31 cellular contexts compared by ENCODE assay signal in the genomic region with DNA sequence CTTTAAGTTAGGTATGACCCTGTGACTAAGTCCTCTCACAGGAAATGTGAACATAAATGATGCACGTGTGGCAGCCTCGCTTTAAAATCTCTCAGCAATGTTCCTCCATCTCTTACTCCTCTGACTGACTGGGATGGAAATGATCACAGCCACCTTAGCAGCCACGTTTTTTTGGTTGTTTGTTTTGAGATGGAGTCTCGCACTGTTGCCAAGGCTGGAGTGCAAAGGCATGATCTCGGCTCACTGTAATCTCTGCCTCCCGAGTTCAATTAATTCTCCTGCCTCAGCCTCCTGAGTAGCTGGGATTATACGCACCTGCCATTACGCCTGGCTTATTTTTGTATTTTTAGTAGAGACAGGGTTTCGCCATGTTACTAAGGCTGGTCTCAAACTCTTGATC. TPM values are rescaled to one million over a fixed set of nuclear protein-coding genes. Genes with fewer than 3 reads are reported as not detected.
"Had no signal": no experiment of that assay in that cellular context is flagged by ENCODE, and none has a peak within 500 bp of the region (broad histone marks: within the 10 kb centered on the region; RNA-seq: fewer than 3 reads in every experiment).

No MANE protein-coding gene starts in this region.

- ATAC-seq: lower lobe of right lung; naive thymus-derived CD8-positive, alpha-beta T cell; stimulated activated effector memory CD8-positive, alpha-beta T cell treated with anti-CD3 and anti-CD28 coated beads, Interleukin-12 subunit alpha, Interleukin-12 subunit beta, amount 100 ng/mL, for 72 hours had no signal

- DNase-seq: effector CD8-positive, alpha-beta T cell; endodermal cell; head of caudate nucleus; left cardiac atrium; left ventricle myocardium inferior; lower lobe of right lung; naive thymus-derived CD8-positive, alpha-beta T cell; nephron progenitor cell; nucleus accumbens; sigmoid colon; stimulated activated CD4-positive, alpha-beta T cell treated with anti-CD3 and anti-CD28 coated beads, Interleukin-2, amount 100 ng/mL, for 24 hours; stimulated activated CD4-positive, alpha-beta T cell treated with anti-CD3 and anti-CD28 coated beads, Interleukin-4, amount 100 ng/mL, for 24 hours; stimulated activated naive CD4-positive, alpha-beta T cell treated with Interleukin-2 at 50 U/mL for 16 hours; stomach; testis; tibial artery had no signal

RNA-seq across cellular contexts. Expression of a gene that starts 35.8 kb away (rescaled TPM):
- total RNA-seq: cerebellum; endodermal cell; epithelial cell of proximal tubule; esophagus muscularis mucosa; fibroblast of lung; fibroblast of villous mesenchyme; glomerular endothelial cell; kidney epithelial cell; left cardiac atrium; left ventricle myocardium inferior; lower lobe of right lung; mesenteric fat pad; myocyte; naive thymus-derived CD8-positive, alpha-beta T cell; osteocyte; prostate gland; right atrium auricular region; sigmoid colon; skeletal muscle tissue; stomach; subcutaneous adipose tissue had no signal
- polyA plus RNA-seq: fibroblast of lung; naive thymus-derived CD8-positive, alpha-beta T cell; sigmoid colon; stomach had no signal
